ENCODE assay signal across 15 cellular contexts in the genomic region with DNA sequence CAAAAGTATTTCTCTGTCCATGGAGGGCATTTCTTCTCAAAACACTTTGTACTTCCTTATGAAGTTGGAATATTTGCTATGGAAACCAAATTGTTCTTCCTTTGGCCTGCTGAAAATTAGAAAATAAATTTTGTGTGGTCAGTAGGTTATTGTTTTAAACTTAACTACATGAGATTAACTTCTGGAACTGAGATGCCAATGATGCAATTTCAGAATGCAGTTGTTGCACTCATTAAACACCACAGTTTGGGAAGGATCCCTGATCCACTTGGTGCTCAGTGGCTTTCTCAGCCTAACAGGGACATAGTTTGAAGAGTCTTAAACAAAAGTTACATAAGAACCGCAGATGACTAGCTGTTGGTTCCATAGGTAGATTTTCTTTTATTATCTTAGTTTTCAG.
"Had no signal": no experiment of that assay in that cellular context is flagged by ENCODE, and none has a peak within 500 bp of the region (broad histone marks: within the 10 kb centered on the region; RNA-seq: fewer than 3 reads in every experiment).

No MANE protein-coding gene starts in this region.

- H3K27me3 ChIP-seq: adrenal gland, cardiac muscle cell, neural progenitor cell, ovary had no signal

- H3K9me3 Mint-ChIP-seq: activated CD4-positive, alpha-beta memory T cell treated with anti-CD3 and anti-CD28 coated beads for 36 hours; stimulated activated naive B cell treated with anti-CD40 and anti-IgM and Interleukin-4, amounts not matched to agents 10 μg/mL and 1 μg/mL and 100 μg/mL, for 72 hours had no signal

- H2AFZ ChIP-seq: neural progenitor cell had no signal

- DNase-seq: activated CD4-positive, alpha-beta memory T cell treated with anti-CD3 and anti-CD28 coated beads for 36 hours; activated CD8-positive, alpha-beta memory T cell treated with anti-CD3 and anti-CD28 coated beads, Interleukin-2, amount 10 ng/mL, durations not matched to agents 7 days and 5 days; activated naive CD4-positive, alpha-beta T cell treated with anti-CD3 and anti-CD28 coated beads, Interleukin-2, amount 50 U/mL, for 16 hours; activated T-cell treated with anti-CD3 and anti-CD28 coated beads, Interleukin-2, amount 50 U/mL, for 1 hour; adrenal gland; foreskin fibroblast; ovary; retina; stimulated activated CD4-positive, alpha-beta T cell treated with anti-CD3 and anti-CD28 coated beads, Interleukin-15, amount 100 ng/mL, for 24 hours; stimulated activated CD4-positive, alpha-beta T cell treated with anti-CD3 and anti-CD28 coated beads, Interleukin-4, amount 100 ng/mL, for 1 hour; stimulated activated naive B cell treated with anti-CD40 and anti-IgM and Interleukin-4, amounts not matched to agents 10 μg/mL and 1 μg/mL and 100 μg/mL, for 72 hours; trophoblast cell had no signal

- H3K4me3 Mint-ChIP-seq: activated CD4-positive, alpha-beta memory T cell treated with anti-CD3 and anti-CD28 coated beads for 36 hours; activated CD8-positive, alpha-beta memory T cell treated with anti-CD3 and anti-CD28 coated beads, Interleukin-2, amount 10 ng/mL, durations not matched to agents 7 days and 5 days; neural progenitor cell; stimulated activated naive B cell treated with anti-CD40 and anti-IgM and Interleukin-4, amounts not matched to agents 10 μg/mL and 1 μg/mL and 100 μg/mL, for 72 hours had no signal

- H3K4me1 ChIP-seq: neural progenitor cell had no signal

- H3K4me3 ChIP-seq: adrenal gland, cardiac muscle cell, neural progenitor cell, ovary, skin epidermis had no signal

- H3K36me3 ChIP-seq: adrenal gland, cardiac muscle cell, neural progenitor cell, ovary had no signal

- H3K27ac ChIP-seq: adrenal gland, cardiac muscle cell, neural progenitor cell, ovary had no signal

- H3K4me2 ChIP-seq: neural progenitor cell had no signal

- H3K36me3 Mint-ChIP-seq: neural progenitor cell; stimulated activated naive B cell treated with anti-CD40 and anti-IgM and Interleukin-4, amounts not matched to agents 10 μg/mL and 1 μg/mL and 100 μg/mL, for 72 hours had no signal

- H3K27ac Mint-ChIP-seq: activated CD4-positive, alpha-beta memory T cell treated with anti-CD3 and anti-CD28 coated beads for 36 hours; activated CD8-positive, alpha-beta memory T cell treated with anti-CD3 and anti-CD28 coated beads, Interleukin-2, amount 10 ng/mL, durations not matched to agents 7 days and 5 days; neural progenitor cell; stimulated activated naive B cell treated with anti-CD40 and anti-IgM and Interleukin-4, amounts not matched to agents 10 μg/mL and 1 μg/mL and 100 μg/mL, for 72 hours had no signal

- H3K4me1 Mint-ChIP-seq: stimulated activated naive B cell treated with anti-CD40 and anti-IgM and Interleukin-4, amounts not matched to agents 10 μg/mL and 1 μg/mL and 100 μg/mL, for 72 hours had no signal

- H3K9me3 ChIP-seq: adrenal gland, ovary had no signal
